Comparison of ENCODE assay signal across 8 cellular contexts in genomic region chr1:10693152-10693496, GRCh38.
DNase-seq lines count a peak whose midpoint lies in the region; ATAC-seq and TF ChIP-seq lines count a peak whose summit lies in the region.

No MANE protein-coding gene starts in this region.

- H3K36me3 Mint-ChIP-seq in progenitor cell of endocrine pancreas (ENCODE audit: insufficient read depth), result peaks cover 2% of the 10 kb centered on the region

- CTCF ChIA-PET in Panc1 (lab: Charles Lee), result interaction anchor here (0.8 to 0.9 kb wide), 2 partner anchors 185 to 256 kb away, joined by 3 read pairs; no protein-coding TSS in a partner anchor

- H3K36me3 ChIP-seq in ES-I3 (ENCODE audit: insufficient read depth, low read length) (no peaks in the 10 kb centered on the region), Panc1 (ENCODE audit: control insufficient read depth, insufficient read depth, low read length) (no peaks in the 10 kb centered on the region), SJCRH30 (no peaks in the 10 kb centered on the region)

- peaks cover 23% of the 10 kb centered on the region for H3K27me3 Mint-ChIP-seq in progenitor cell of endocrine pancreas

- TSS peak; percentile 91 for BruUV-seq in Panc1 (replicated peaks; lab: Mats Ljungman, UMichigan)

- H3K4me1 ChIP-seq in ES-I3 (ENCODE audit: insufficient read depth, low read length) (0 out of 2 replicates have a peak, but pooled peaks cover 4% of the 10 kb centered on the region), Panc1 (ENCODE audit: control insufficient read depth, insufficient read depth, low read length) (peaks cover 21% of the 10 kb centered on the region), SJCRH30 (0 out of 2 replicates have a peak, but pooled peaks cover 2% of the 10 kb centered on the region)

- H3K9me3 Mint-ChIP-seq in progenitor cell of endocrine pancreas (ENCODE audit: low read depth), result no peaks in the 10 kb centered on the region

- in situ Hi-C loops in Panc1 (cut with HindIII; ENCODE audit: low pct_unique_long_range_greater_than_20kb, low sequenced_read_pairs), result no loop called here

- ATAC-seq in Panc1, result no peak

- no peaks in the 10 kb centered on the region for H3K9me3 ChIP-seq in ES-I3 (ENCODE audit: control insufficient read depth, insufficient read depth, low read length)
- H3K9me3 ChIP-seq in Panc1 (ENCODE audit: control insufficient read depth, insufficient read depth, low read depth, low read length), result no peaks in the 10 kb centered on the region
- H3K9me3 ChIP-seq in SJCRH30 (replicated peaks), result no peaks in the 10 kb centered on the region

- H3K27ac Mint-ChIP-seq in progenitor cell of endocrine pancreas, result no peak overlapping the region

- POLR2A ChIA-PET in Panc1 (lab: Charles Lee), result no interaction called here

- DNase-seq in Panc1 (ENCODE audit: low read depth, low spot score) (no peak), epithelial cell of proximal tubule (ENCODE audit: low read depth) (no peak), progenitor cell of endocrine pancreas (ENCODE audit: low spot score, unreplicated experiment) (no peak), SJCRH30 (no peak), retina (no peak), HUDEP-2 (lab: John Stamatoyannopoulos, UW; ENCODE audit: unreplicated experiment in 76 of 76) (no peak), NCI-H748 (lab: John Stamatoyannopoulos, UW; ENCODE audit: unreplicated experiment) (no peak)

- intact Hi-C loops in Panc1 (cut with micrococcal nuclease; ENCODE audit: unreplicated experiment), result loop anchor here (5.0 kb wide), 3 partner anchors 99 to 249 kb away; no protein-coding TSS in a partner anchor

- H3K4me1 Mint-ChIP-seq in progenitor cell of endocrine pancreas (ENCODE audit: low read depth), result peaks cover 27% of the 10 kb centered on the region

- no peaks in the 10 kb centered on the region for H3K27me3 ChIP-seq in Panc1 (ENCODE audit: control insufficient read depth, insufficient read depth, low read length)
- peaks cover 11% of the 10 kb centered on the region; the same call in 1 of the 2 replicates for H3K27me3 ChIP-seq in SJCRH30

- peak overlapping the region; percentile 69; the same call in 1 of the 2 replicates for H3K9ac ChIP-seq in ES-I3 (ENCODE audit: low read depth, low read length)

- H3K27ac ChIP-seq in Panc1 (ENCODE audit: low read length), result peak overlapping the region; percentile 66; the same call in 1 of the 2 replicates
- H3K27ac ChIP-seq in SJCRH30, result no peak overlapping the region

- no peak for TF ChIP-seq CTCF in Panc1 (IDR thresholded peaks at IDR 0.05)
- no peak for TF ChIP-seq CTCF in epithelial cell of proximal tubule (conservative IDR thresholded peaks at IDR 0.05; ENCODE audit: low read depth, low read length)
- no peak for TF ChIP-seq CTCF in progenitor cell of endocrine pancreas (IDR thresholded peaks at IDR 0.05; ENCODE audit: unreplicated experiment)

- peak overlapping the region; percentile 79 for H3K4me3 Mint-ChIP-seq in progenitor cell of endocrine pancreas (ENCODE audit: low read depth)

- peak overlapping the region; percentile 62 for H3K4me3 ChIP-seq in Panc1 (ENCODE audit: low read depth in 2 of 2, low read length in 2 of 2)
- H3K4me3 ChIP-seq in epithelial cell of proximal tubule (ENCODE audit: low read depth, low read length), result peak overlapping the region; percentile 68
- no peak overlapping the region for H3K4me3 ChIP-seq in SJCRH30
